ENCODE assay signal across 1 cellular context in the genomic region with DNA sequence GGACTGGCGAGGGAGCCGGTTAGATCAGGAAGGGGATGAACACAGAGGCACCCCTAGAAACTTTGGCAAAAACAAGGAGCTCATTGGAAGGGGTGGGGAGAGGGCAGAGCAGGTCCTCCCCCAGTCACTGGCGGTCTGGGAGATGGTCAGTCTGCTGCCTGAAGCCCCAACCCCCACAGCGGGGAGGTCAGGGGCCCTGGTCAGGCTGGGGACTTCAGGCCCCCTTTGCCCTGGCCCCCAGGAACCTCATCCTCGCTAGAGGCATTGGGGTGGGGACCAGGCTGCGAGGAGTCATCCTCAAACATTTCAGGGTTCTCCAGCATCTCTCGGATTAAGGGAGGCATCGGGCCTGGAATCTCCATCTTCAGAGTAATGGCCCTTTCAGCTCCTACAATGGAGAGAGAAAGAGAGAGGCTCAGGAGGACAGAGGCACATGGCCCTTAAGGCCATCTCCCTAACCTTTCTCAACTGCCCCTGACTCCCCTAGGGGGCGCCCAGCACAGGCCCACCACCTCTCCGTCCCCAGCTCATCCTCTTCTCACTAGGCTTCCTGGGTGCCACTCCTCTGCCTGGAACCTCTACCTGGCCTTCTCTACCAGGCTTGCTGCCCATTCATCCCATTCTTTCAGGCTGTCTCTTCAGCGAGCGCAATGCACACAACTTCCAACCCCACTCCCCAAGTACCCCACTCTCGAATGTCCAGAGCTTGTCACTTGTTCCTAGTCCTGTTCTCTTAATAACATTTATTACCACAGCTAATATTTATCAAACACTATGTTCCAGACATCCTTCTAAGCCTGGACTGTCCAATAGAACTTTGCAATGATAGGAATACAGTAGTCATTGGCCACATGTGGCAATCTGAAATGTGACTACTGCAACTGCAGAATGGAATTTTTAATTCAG.
TF ChIP-seq lines count a peak whose summit lies in the region.

No MANE protein-coding gene starts in this region.

TF ChIP-seq in H1, 55 proteins besides CTCF, POLR2A, EP300 and RAD21:
- TF ChIP-seq POU5F1 (IDR thresholded peaks at IDR 0.05; ENCODE audit: low read depth, low read length): no peak
- TF ChIP-seq, protein P1, sequence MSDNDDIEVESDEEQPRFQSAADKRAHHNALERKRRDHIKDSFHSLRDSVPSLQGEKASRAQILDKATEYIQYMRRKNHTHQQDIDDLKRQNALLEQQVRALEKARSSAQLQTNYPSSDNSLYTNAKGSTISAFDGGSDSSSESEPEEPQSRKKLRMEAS (IDR thresholded peaks at IDR 0.05): 0 out of 2 replicates have a peak, but pooled peaks have one; percentile 32
